8 cellular contexts compared by ENCODE assay signal in genomic region chr3:168061332-168061996, GRCh38. TPM values are rescaled to one million over a fixed set of nuclear protein-coding genes. Genes with fewer than 3 reads are reported as not detected.
DNase-seq lines count a peak whose midpoint lies in the region; ATAC-seq and TF ChIP-seq lines count a peak whose summit lies in the region.

No MANE protein-coding gene starts in this region.

- TF ChIP-seq CTCF in AG09309 (IDR thresholded peaks at IDR 0.05; ENCODE audit: control insufficient read depth, insufficient read depth, low read depth, low read length, missing control alignments) (peak; percentile 9), activated B cell treated with CpG ODN at 0.5 μM for 24 hours (IDR thresholded peaks at IDR 0.05) (no peak), type B pancreatic cell (conservative IDR thresholded peaks at IDR 0.05) (no peak)

- peaks cover 19% of the 10 kb centered on the region for H3K4me1 Mint-ChIP-seq in activated B cell treated with CpG ODN at 0.5 μM for 24 hours
- peaks cover 30% of the 10 kb centered on the region for H3K4me1 Mint-ChIP-seq in type B pancreatic cell (ENCODE audit: unreplicated experiment)

- H3K4me3 Mint-ChIP-seq in activated B cell treated with CpG ODN at 0.5 μM for 24 hours (peak overlapping the region; percentile 1), type B pancreatic cell (no peak overlapping the region)

- H3K27ac Mint-ChIP-seq in activated B cell treated with CpG ODN at 0.5 μM for 24 hours: no peak overlapping the region
- no peak overlapping the region for H3K27ac Mint-ChIP-seq in type B pancreatic cell

- H3K27me3 Mint-ChIP-seq in activated B cell treated with CpG ODN at 0.5 μM for 24 hours (no peaks in the 10 kb centered on the region), type B pancreatic cell (no peaks in the 10 kb centered on the region)

- no peak overlapping the region for H3K4me3 ChIP-seq in AG09309 (ENCODE audit: control insufficient read depth, low read depth, low read length)

- intact Hi-C loops in activated B cell treated with CpG ODN at 0.5 μM for 24 hours (cut with micrococcal nuclease): no loop called here

- no peaks in the 10 kb centered on the region for H3K9me3 Mint-ChIP-seq in activated B cell treated with CpG ODN at 0.5 μM for 24 hours
- peaks cover 9% of the 10 kb centered on the region for H3K9me3 Mint-ChIP-seq in type B pancreatic cell

- CTCF ChIA-PET in activated B cell treated with CpG ODN at 0.5 μM for 24 hours (lab: Charles Lee): interaction anchor here (1.8 kb wide), 1 partner anchor 12 kb away, joined by 5 read pairs; no protein-coding TSS in a partner anchor

- POLR2A ChIA-PET in activated B cell treated with CpG ODN at 0.5 μM for 24 hours (lab: Charles Lee): no interaction called here

- no peaks in the 10 kb centered on the region for H3K36me3 Mint-ChIP-seq in activated B cell treated with CpG ODN at 0.5 μM for 24 hours (ENCODE audit: low read depth)
- peaks cover 22% of the 10 kb centered on the region for H3K36me3 Mint-ChIP-seq in type B pancreatic cell

- ATAC-seq in GM19035 (IDR thresholded peaks at IDR 0.05; ENCODE audit: unreplicated experiment) (peak; percentile 96), HG03039 (IDR thresholded peaks at IDR 0.05; ENCODE audit: unreplicated experiment) (peak; percentile 93), activated B cell treated with CpG ODN at 0.5 μM for 24 hours (ENCODE audit: low read depth) (no peak)

- DNase-seq in AG09309 (ENCODE audit: low read depth): no peak
- no peak for DNase-seq in activated B cell treated with CpG ODN at 0.5 μM for 24 hours
- no peak for DNase-seq in NCI-H345 treated with DMSO at 0.1 percent for 48 hours (lab: John Stamatoyannopoulos, UW; ENCODE audit: unreplicated experiment)
- DNase-seq in GDM1 (lab: John Stamatoyannopoulos, UW): no peak
- no peak for DNase-seq in NCI-H748 (lab: John Stamatoyannopoulos, UW; ENCODE audit: unreplicated experiment)
- DNase-seq in type B pancreatic cell (ENCODE audit: extremely low spot score, unreplicated experiment): no peak

RNA-seq across cellular contexts. Expression of gene GOLIM4, which starts 34.3 kb away (rescaled TPM):
- total RNA-seq in activated B cell treated with CpG ODN at 0.5 μM for 24 hours (8.0 and 8.5 TPM in 2 replicates), type B pancreatic cell (ENCODE audit: low replicate concordance) (29.9 and 36.6 TPM in 2 replicates)
